In genomic region chr6:30814137-30815084, GRCh38 we compare ENCODE assay signal across 1 cellular context.
TF ChIP-seq lines count a peak whose summit lies in the region.

No MANE protein-coding gene starts in this region.

TF ChIP-seq in HEK293, 187 proteins besides CTCF, POLR2A, EP300 and RAD21 (continued from another document and continues in another):
- TF ChIP-seq, protein P1, sequence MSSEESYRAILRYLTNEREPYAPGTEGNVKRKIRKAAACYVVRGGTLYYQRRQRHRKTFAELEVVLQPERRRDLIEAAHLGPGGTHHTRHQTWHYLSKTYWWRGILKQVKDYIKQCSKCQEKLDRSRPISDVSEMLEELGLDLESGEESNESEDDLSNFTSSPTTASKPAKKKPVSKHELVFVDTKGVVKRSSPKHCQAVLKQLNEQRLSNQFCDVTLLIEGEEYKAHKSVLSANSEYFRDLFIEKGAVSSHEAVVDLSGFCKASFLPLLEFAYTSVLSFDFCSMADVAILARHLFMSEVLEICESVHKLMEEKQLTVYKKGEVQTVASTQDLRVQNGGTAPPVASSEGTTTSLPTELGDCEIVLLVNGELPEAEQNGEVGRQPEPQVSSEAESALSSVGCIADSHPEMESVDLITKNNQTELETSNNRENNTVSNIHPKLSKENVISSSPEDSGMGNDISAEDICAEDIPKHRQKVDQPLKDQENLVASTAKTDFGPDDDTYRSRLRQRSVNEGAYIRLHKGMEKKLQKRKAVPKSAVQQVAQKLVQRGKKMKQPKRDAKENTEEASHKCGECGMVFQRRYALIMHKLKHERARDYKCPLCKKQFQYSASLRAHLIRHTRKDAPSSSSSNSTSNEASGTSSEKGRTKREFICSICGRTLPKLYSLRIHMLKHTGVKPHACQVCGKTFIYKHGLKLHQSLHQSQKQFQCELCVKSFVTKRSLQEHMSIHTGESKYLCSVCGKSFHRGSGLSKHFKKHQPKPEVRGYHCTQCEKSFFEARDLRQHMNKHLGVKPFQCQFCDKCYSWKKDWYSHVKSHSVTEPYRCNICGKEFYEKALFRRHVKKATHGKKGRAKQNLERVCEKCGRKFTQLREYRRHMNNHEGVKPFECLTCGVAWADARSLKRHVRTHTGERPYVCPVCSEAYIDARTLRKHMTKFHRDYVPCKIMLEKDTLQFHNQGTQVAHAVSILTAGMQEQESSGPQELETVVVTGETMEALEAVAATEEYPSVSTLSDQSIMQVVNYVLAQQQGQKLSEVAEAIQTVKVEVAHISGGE (tag by site-specific recombination; conservative IDR thresholded peaks at IDR 0.05; ENCODE audit: low read depth): no peak
- TF ChIP-seq ZNF280D (tag by site-specific recombination; IDR thresholded peaks at IDR 0.05): 0 out of 2 replicates have a peak, but pooled peaks have one; percentile 40
- TF ChIP-seq ZNF214 (tag by site-specific recombination; IDR thresholded peaks at IDR 0.05; ENCODE audit: borderline replicate concordance): no peak
- TF ChIP-seq BCL6B (tag by site-specific recombination; IDR thresholded peaks at IDR 0.05): no peak
- no peak for TF ChIP-seq PRDM6 (tag by site-specific recombination; IDR thresholded peaks at IDR 0.05)
- 0 out of 2 replicates have a peak, but pooled peaks have one; percentile 12 for TF ChIP-seq ZFP69B (tag by site-specific recombination; IDR thresholded peaks at IDR 0.05)
- TF ChIP-seq SETDB1 (IDR thresholded peaks at IDR 0.05; ENCODE audit: insufficient read length, low read length): no peak
- no peak for TF ChIP-seq GLI2 (tag by site-specific recombination; IDR thresholded peaks at IDR 0.05; ENCODE audit: borderline replicate concordance, low read depth)
- peak; percentile 66; the same call in 1 of the 2 replicates for TF ChIP-seq ZBTB17 (tag by site-specific recombination; IDR thresholded peaks at IDR 0.05)
- TF ChIP-seq ZNF677 (tag by site-specific recombination; IDR thresholded peaks at IDR 0.05): no peak
- TF ChIP-seq ZNF658 (tag by site-specific recombination; IDR thresholded peaks at IDR 0.05): no peak
- TF ChIP-seq, protein P2, sequence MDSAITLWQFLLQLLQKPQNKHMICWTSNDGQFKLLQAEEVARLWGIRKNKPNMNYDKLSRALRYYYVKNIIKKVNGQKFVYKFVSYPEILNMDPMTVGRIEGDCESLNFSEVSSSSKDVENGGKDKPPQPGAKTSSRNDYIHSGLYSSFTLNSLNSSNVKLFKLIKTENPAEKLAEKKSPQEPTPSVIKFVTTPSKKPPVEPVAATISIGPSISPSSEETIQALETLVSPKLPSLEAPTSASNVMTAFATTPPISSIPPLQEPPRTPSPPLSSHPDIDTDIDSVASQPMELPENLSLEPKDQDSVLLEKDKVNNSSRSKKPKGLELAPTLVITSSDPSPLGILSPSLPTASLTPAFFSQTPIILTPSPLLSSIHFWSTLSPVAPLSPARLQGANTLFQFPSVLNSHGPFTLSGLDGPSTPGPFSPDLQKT (IDR thresholded peaks at IDR 0.05; ENCODE audit: borderline replicate concordance, low read depth, low read length): no peak
- no peak for TF ChIP-seq ZBTB7A (tag by site-specific recombination; IDR thresholded peaks at IDR 0.05; ENCODE audit: low read depth)
- no peak for TF ChIP-seq ZNF140 (tag by site-specific recombination; IDR thresholded peaks at IDR 0.05)
- TF ChIP-seq ZSCAN30 (tag by site-specific recombination; IDR thresholded peaks at IDR 0.05): no peak
- TF ChIP-seq ZNF138 (tag by site-specific recombination; IDR thresholded peaks at IDR 0.05; ENCODE audit: borderline replicate concordance): no peak
- no peak for TF ChIP-seq ZNF302 (tag by site-specific recombination; IDR thresholded peaks at IDR 0.05; ENCODE audit: low read depth)
- no peak for TF ChIP-seq KLF9 (tag by site-specific recombination; IDR thresholded peaks at IDR 0.05; ENCODE audit: low read depth)
- no peak for TF ChIP-seq ZNF624 (tag by site-specific recombination; IDR thresholded peaks at IDR 0.05)
- TF ChIP-seq ZNF521 (tag by site-specific recombination; IDR thresholded peaks at IDR 0.05): no peak
- TF ChIP-seq ZNF707 (tag by site-specific recombination; IDR thresholded peaks at IDR 0.05): no peak
- no peak for TF ChIP-seq ZBTB8A (tag by site-specific recombination; IDR thresholded peaks at IDR 0.05)
- TF ChIP-seq ZNF792 (tag by site-specific recombination; IDR thresholded peaks at IDR 0.05): no peak
- TF ChIP-seq ZNF777 (tag by site-specific recombination; IDR thresholded peaks at IDR 0.05; ENCODE audit: borderline replicate concordance): no peak
- no peak for TF ChIP-seq ZFP41 (tag by site-specific recombination; IDR thresholded peaks at IDR 0.05; ENCODE audit: borderline replicate concordance)
- no peak for TF ChIP-seq HOXA7 (CRISPR knock-in tag; IDR thresholded peaks at IDR 0.05; ENCODE audit: borderline replicate concordance)
- no peak for TF ChIP-seq KLF16 (tag by site-specific recombination; IDR thresholded peaks at IDR 0.05)
- no peak for TF ChIP-seq HIC1 (tag by site-specific recombination; IDR thresholded peaks at IDR 0.05)
- TF ChIP-seq ZNF202 (tag by site-specific recombination; IDR thresholded peaks at IDR 0.05; ENCODE audit: borderline replicate concordance): no peak
- TF ChIP-seq ZNF623 (tag by site-specific recombination; IDR thresholded peaks at IDR 0.05): no peak
- peak; percentile 35; the same call in 1 of the 2 replicates for TF ChIP-seq SP7 (tag by site-specific recombination; IDR thresholded peaks at IDR 0.05)
- no peak for TF ChIP-seq ZNF76 (tag by site-specific recombination; IDR thresholded peaks at IDR 0.05; ENCODE audit: borderline replicate concordance, low read depth)
- TF ChIP-seq KLF8 (tag by site-specific recombination; IDR thresholded peaks at IDR 0.05): no peak
- 0 out of 2 replicates have a peak, but pooled peaks have one; percentile 28 for TF ChIP-seq ZNF366 (tag by site-specific recombination; conservative IDR thresholded peaks at IDR 0.05)
- TF ChIP-seq ZNF664 (tag by site-specific recombination; IDR thresholded peaks at IDR 0.05): peak; percentile 21; the same call in 1 of the 2 replicates
- peak; percentile 28; the same call in 1 of the 2 replicates for TF ChIP-seq SP3 (tag by site-specific recombination; IDR thresholded peaks at IDR 0.05)
- TF ChIP-seq GFI1B (tag by site-specific recombination; IDR thresholded peaks at IDR 0.05): no peak
- TF ChIP-seq ZNF350 (tag by site-specific recombination; IDR thresholded peaks at IDR 0.05): no peak
- TF ChIP-seq ZNF394 (tag by site-specific recombination; IDR thresholded peaks at IDR 0.05; ENCODE audit: borderline replicate concordance): 0 out of 2 replicates have a peak, but pooled peaks have one; percentile 8
- TF ChIP-seq EGR2 (tag by site-specific recombination; IDR thresholded peaks at IDR 0.05; ENCODE audit: low read depth): no peak
- TF ChIP-seq REPIN1 (tag by site-specific recombination; IDR thresholded peaks at IDR 0.05; ENCODE audit: low read depth): no peak
- no peak for TF ChIP-seq PRDM4 (tag by site-specific recombination; IDR thresholded peaks at IDR 0.05)
- no peak for TF ChIP-seq KLF10 (tag by site-specific recombination; IDR thresholded peaks at IDR 0.05)
- no peak for TF ChIP-seq ZNF121 (tag by site-specific recombination; IDR thresholded peaks at IDR 0.05)
- peak; percentile 54 for TF ChIP-seq PRDM1 (tag by site-specific recombination; IDR thresholded peaks at IDR 0.05)
